In the genomic region with DNA sequence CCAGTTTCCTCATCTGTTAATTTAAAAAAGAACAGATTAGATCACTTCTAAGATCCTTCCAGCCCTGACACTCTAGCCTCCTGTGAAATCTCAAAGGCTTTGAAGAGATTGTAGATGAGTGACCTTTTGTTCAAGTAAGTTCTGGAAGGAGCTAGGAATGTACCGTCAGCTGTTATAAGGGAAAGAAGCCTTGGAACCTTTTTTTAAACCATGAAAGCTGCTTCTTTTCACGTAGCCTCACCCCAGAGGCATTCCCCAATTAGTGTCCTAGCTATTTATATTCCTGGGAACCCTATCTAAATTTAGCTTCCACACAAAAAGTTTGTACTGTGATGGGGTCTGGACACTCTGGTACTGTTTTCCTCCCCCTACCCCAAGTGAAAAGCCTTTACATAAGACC, we compare ENCODE assay signal across 26 cellular contexts. TPM values are rescaled to one million over a fixed set of nuclear protein-coding genes. Genes with fewer than 3 reads are reported as not detected.
"Had no signal": no experiment of that assay in that cellular context is flagged by ENCODE, and none has a peak within 500 bp of the region (broad histone marks: within the 10 kb centered on the region; RNA-seq: fewer than 3 reads in every experiment).

No MANE protein-coding gene starts in this region.

- H3K9me3 ChIP-seq: body of pancreas, heart left ventricle, lower lobe of right lung, tibial artery had no signal

- H3K27me3 ChIP-seq: body of pancreas had no signal

- H3K36me3 ChIP-seq: heart left ventricle, lower lobe of right lung, tibial artery had no signal

- H3K4me1 ChIP-seq: body of pancreas, heart left ventricle, lower lobe of right lung, parathyroid adenoma, tibial artery had no signal

- H3K4me3 Mint-ChIP-seq: activated CD4-positive, alpha-beta T cell treated with anti-CD3 and anti-CD28 coated beads, Interleukin-2, amount 10 ng/mL, durations not matched to agents 24 days and 14 days; activated CD8-positive, alpha-beta memory T cell treated with anti-CD3 and anti-CD28 coated beads, Interleukin-2, amount 10 ng/mL, durations not matched to agents 7 days and 5 days; activated CD8-positive, alpha-beta T cell treated with anti-CD3 and anti-CD28 coated beads for 36 hours; activated naive CD8-positive, alpha-beta T cell treated with anti-CD3 and anti-CD28 coated beads, Interleukin-2, amount 50 U/mL, for 24 hours; natural killer cell; stimulated activated naive CD8-positive, alpha-beta T cell treated with anti-CD3 and anti-CD28 coated beads, Interleukin-15, Interleukin-2, amounts not matched to agents 100 ng/mL and 50 ng/mL, for 24 hours had no signal

- FAIRE-seq: colon, urothelium cell line had no signal

- H3K36me3 Mint-ChIP-seq: activated CD8-positive, alpha-beta memory T cell treated with anti-CD3 and anti-CD28 coated beads, Interleukin-2, amount 10 ng/mL, durations not matched to agents 7 days and 5 days; natural killer cell had no signal

- H3K9me3 Mint-ChIP-seq: activated CD4-positive, alpha-beta T cell treated with anti-CD3 and anti-CD28 coated beads, Interleukin-2, amount 10 ng/mL, durations not matched to agents 24 days and 14 days; activated CD8-positive, alpha-beta T cell treated with anti-CD3 and anti-CD28 coated beads for 36 hours; activated naive CD8-positive, alpha-beta T cell treated with anti-CD3 and anti-CD28 coated beads, Interleukin-2, amount 50 U/mL, for 24 hours; stimulated activated naive CD8-positive, alpha-beta T cell treated with anti-CD3 and anti-CD28 coated beads, Interleukin-15, Interleukin-2, amounts not matched to agents 100 ng/mL and 50 ng/mL, for 24 hours had no signal

- H2AFZ ChIP-seq: parathyroid adenoma had no signal

- H3K27ac ChIP-seq: body of pancreas, heart left ventricle, lower lobe of right lung, parathyroid adenoma, tibial artery had no signal

- ATAC-seq: activated CD8-positive, alpha-beta memory T cell treated with anti-CD3 and anti-CD28 coated beads, Interleukin-2, amount 10 ng/mL, durations not matched to agents 7 days and 5 days; activated CD8-positive, alpha-beta T cell treated with anti-CD3 and anti-CD28 coated beads for 36 hours; activated naive CD8-positive, alpha-beta T cell treated with anti-CD3 and anti-CD28 coated beads, Interleukin-2, amount 50 U/mL, for 24 hours; body of pancreas; lower lobe of right lung; natural killer cell; SK-N-SH treated with all-trans-retinoic acid at 6 μM for 48 hours had no signal

- H3K4me1 Mint-ChIP-seq: activated CD4-positive, alpha-beta T cell treated with anti-CD3 and anti-CD28 coated beads, Interleukin-2, amount 10 ng/mL, durations not matched to agents 24 days and 14 days; activated CD8-positive, alpha-beta memory T cell treated with anti-CD3 and anti-CD28 coated beads, Interleukin-2, amount 10 ng/mL, durations not matched to agents 7 days and 5 days; activated naive CD8-positive, alpha-beta T cell treated with anti-CD3 and anti-CD28 coated beads, Interleukin-2, amount 50 U/mL, for 24 hours; natural killer cell had no signal

- H3K27ac Mint-ChIP-seq: activated CD4-positive, alpha-beta T cell treated with anti-CD3 and anti-CD28 coated beads, Interleukin-2, amount 10 ng/mL, durations not matched to agents 24 days and 14 days; activated CD8-positive, alpha-beta memory T cell treated with anti-CD3 and anti-CD28 coated beads, Interleukin-2, amount 10 ng/mL, durations not matched to agents 7 days and 5 days; activated CD8-positive, alpha-beta T cell treated with anti-CD3 and anti-CD28 coated beads for 36 hours; activated naive CD8-positive, alpha-beta T cell treated with anti-CD3 and anti-CD28 coated beads, Interleukin-2, amount 50 U/mL, for 24 hours; natural killer cell; stimulated activated naive CD8-positive, alpha-beta T cell treated with anti-CD3 and anti-CD28 coated beads, Interleukin-15, Interleukin-2, amounts not matched to agents 100 ng/mL and 50 ng/mL, for 24 hours had no signal

- H3K79me2 ChIP-seq: parathyroid adenoma had no signal

- DNase-seq: activated CD4-positive, alpha-beta T cell treated with anti-CD3 and anti-CD28 coated beads, Interleukin-2, amount 10 ng/mL, durations not matched to agents 24 days and 14 days; activated CD8-positive, alpha-beta memory T cell treated with anti-CD3 and anti-CD28 coated beads, Interleukin-2, amount 10 ng/mL, durations not matched to agents 7 days and 5 days; activated CD8-positive, alpha-beta T cell treated with anti-CD3 and anti-CD28 coated beads for 36 hours; activated effector memory CD4-positive, alpha-beta T cell treated with anti-CD3 and anti-CD28 coated beads, Interleukin-2, amount 50 U/mL, for 16 hours; activated naive CD4-positive, alpha-beta T cell treated with anti-CD3 and anti-CD28 coated beads, Interleukin-2, amount 50 U/mL, for 16 hours; activated naive CD8-positive, alpha-beta T cell treated with anti-CD3 and anti-CD28 coated beads, Interleukin-2, amount 50 U/mL, for 24 hours; activated T-cell treated with anti-CD3 and anti-CD28 coated beads for 4 hours; anterior cingulate cortex; body of pancreas; caudate nucleus; effector memory CD4-positive, alpha-beta T cell; heart left ventricle; islet precursor cell; left cardiac atrium; lower lobe of right lung; natural killer cell; stimulated activated CD4-positive, alpha-beta T cell treated with anti-CD3 and anti-CD28 coated beads, Interleukin-1b, Interleukin-23, amount 100 ng/mL, for 48 hours; tibial artery had no signal

- H3K4me3 ChIP-seq: body of pancreas, heart left ventricle, lower lobe of right lung, tibial artery had no signal

- H3K9ac ChIP-seq: parathyroid adenoma had no signal

RNA-seq across cellular contexts. Expression of gene SLN, which starts 35.8 kb away (rescaled TPM):
- total RNA-seq: activated CD4-positive, alpha-beta T cell treated with anti-CD3 and anti-CD28 coated beads, Interleukin-2, amount 10 ng/mL, durations not matched to agents 24 days and 14 days; activated CD8-positive, alpha-beta memory T cell treated with anti-CD3 and anti-CD28 coated beads, Interleukin-2, amount 10 ng/mL, durations not matched to agents 7 days and 5 days; activated CD8-positive, alpha-beta T cell treated with anti-CD3 and anti-CD28 coated beads for 36 hours; dermis microvascular lymphatic vessel endothelial cell; mesenteric fat pad; natural killer cell; T-helper 2 cell treated with Interferon-gamma antibody and Interleukin-4, amounts not matched to agents 100 ng/mL and 5 ng/mL, for 36 hours had no signal
